6 cellular contexts compared by ENCODE assay signal in the genomic region with DNA sequence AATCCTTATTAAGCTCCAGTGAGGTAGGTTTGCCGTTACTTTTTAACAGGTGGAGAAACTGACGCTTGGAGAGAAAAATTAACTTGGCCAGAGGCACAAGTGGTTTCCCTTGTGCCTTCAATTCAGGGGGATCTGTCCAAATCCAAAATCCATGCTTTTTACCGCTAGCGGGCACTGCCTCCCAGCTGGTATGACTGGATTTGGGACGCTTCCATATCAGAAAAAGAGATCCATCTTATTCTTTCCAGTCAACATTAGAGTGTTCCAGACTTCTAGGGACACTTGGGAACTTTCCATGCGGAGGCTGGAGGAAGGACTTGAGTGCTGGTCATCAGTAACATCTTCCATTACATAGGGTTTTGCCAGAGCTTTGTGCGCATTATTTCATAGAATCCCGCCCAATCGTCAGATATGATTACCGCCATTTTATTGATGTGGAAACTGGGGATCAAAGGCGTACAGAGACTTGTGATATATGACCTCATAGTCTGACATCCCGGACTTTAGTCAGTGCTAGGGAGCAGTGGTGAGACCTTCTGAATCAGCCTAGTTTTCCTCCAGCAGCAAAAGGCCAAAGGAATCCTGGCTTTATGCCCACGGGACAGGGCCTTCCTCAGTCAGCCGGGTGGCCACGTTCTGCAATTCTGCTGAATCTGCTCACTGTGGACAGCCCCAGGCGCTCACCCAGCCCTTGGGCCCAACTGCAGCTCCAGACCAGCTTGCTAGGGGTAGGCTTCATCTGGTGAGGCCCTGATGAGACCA. TPM values are rescaled to one million over a fixed set of nuclear protein-coding genes. Genes with fewer than 3 reads are reported as not detected.
DNase-seq lines count a peak whose midpoint lies in the region; ATAC-seq and TF ChIP-seq lines count a peak whose summit lies in the region.

No MANE protein-coding gene starts in this region.

- POLR2A ChIA-PET in activated CD4-positive, alpha-beta T cell treated with anti-CD3 and anti-CD28 coated beads for 36 hours (lab: Charles Lee), result interaction anchor here (0.5 to 3.4 kb wide), 6 partner anchors 82 to 413 kb away, joined by 3 to 46 read pairs (median 4); a partner anchor contains a TSS

- H3K4me1 ChIP-seq in esophagus squamous epithelium, result peaks cover 5 to 50% (median 27%) of the 10 kb centered on the region in 3 donors

- CTCF ChIA-PET in activated CD4-positive, alpha-beta T cell treated with anti-CD3 and anti-CD28 coated beads for 36 hours (lab: Charles Lee), result interaction anchor here (0.6 to 9.0 kb wide), 20 partner anchors 11 to 322 kb away, joined by 3 to 120 read pairs (median 6); a partner anchor contains a TSS

- no peaks in the 10 kb centered on the region for H3K36me3 ChIP-seq in esophagus squamous epithelium

- no peaks in the 10 kb centered on the region for H3K9me3 ChIP-seq in esophagus squamous epithelium

- peak overlapping the region; percentile 83 for H3K4me3 Mint-ChIP-seq in activated CD4-positive, alpha-beta T cell treated with anti-CD3 and anti-CD28 coated beads for 36 hours
- H3K4me3 Mint-ChIP-seq in stimulated activated memory B cell treated with anti-CD40 and anti-IgM and Interleukin-4, amounts not matched to agents 10 μg/mL and 1 μg/mL and 100 μg/mL, for 72 hours, result no peak overlapping the region

- no peak for TF ChIP-seq CTCF in esophagus squamous epithelium (IDR thresholded peaks at IDR 0.05)

- H3K9me3 Mint-ChIP-seq in activated CD4-positive, alpha-beta T cell treated with anti-CD3 and anti-CD28 coated beads for 36 hours (ENCODE audit: low read depth), result no peaks in the 10 kb centered on the region
- no peaks in the 10 kb centered on the region for H3K9me3 Mint-ChIP-seq in stimulated activated memory B cell treated with anti-CD40 and anti-IgM and Interleukin-4, amounts not matched to agents 10 μg/mL and 1 μg/mL and 100 μg/mL, for 72 hours

- ATAC-seq in activated CD4-positive, alpha-beta T cell treated with anti-CD3 and anti-CD28 coated beads for 36 hours, result no peak
- ATAC-seq in stimulated activated memory B cell treated with anti-CD40 and anti-IgM and Interleukin-4, amounts not matched to agents 10 μg/mL and 1 μg/mL and 100 μg/mL, for 72 hours, result no peak
- ATAC-seq in GM18520 (IDR thresholded peaks at IDR 0.05; ENCODE audit: unreplicated experiment), result no peak
- ATAC-seq in HG02981 (IDR thresholded peaks at IDR 0.05; ENCODE audit: unreplicated experiment), result no peak

- H3K27ac Mint-ChIP-seq in activated CD4-positive, alpha-beta T cell treated with anti-CD3 and anti-CD28 coated beads for 36 hours, result peak overlapping the region; percentile 93
- H3K27ac Mint-ChIP-seq in stimulated activated memory B cell treated with anti-CD40 and anti-IgM and Interleukin-4, amounts not matched to agents 10 μg/mL and 1 μg/mL and 100 μg/mL, for 72 hours, result peak overlapping the region; percentile 66

- peak; percentile 38 for DNase-seq in activated CD4-positive, alpha-beta T cell treated with anti-CD3 and anti-CD28 coated beads for 36 hours
- no peak for DNase-seq in activated CD4-positive, alpha-beta T cell treated with anti-CD3 and anti-CD28 coated beads, Interleukin-2, amount 50 U/mL, for 4 hours
- DNase-seq in esophagus squamous epithelium (lab: John Stamatoyannopoulos, UW), result no peak

- H3K36me3 Mint-ChIP-seq in activated CD4-positive, alpha-beta T cell treated with anti-CD3 and anti-CD28 coated beads for 36 hours (ENCODE audit: low read depth), result peaks cover 21% of the 10 kb centered on the region
- peaks cover 9% of the 10 kb centered on the region for H3K36me3 Mint-ChIP-seq in stimulated activated memory B cell treated with anti-CD40 and anti-IgM and Interleukin-4, amounts not matched to agents 10 μg/mL and 1 μg/mL and 100 μg/mL, for 72 hours

- intact Hi-C loops in activated CD4-positive, alpha-beta T cell treated with anti-CD3 and anti-CD28 coated beads for 36 hours (cut with DNase I, micrococcal nuclease), result loop anchor here (2.0 to 10.0 kb wide), 5 partner anchors 21 to 811 kb away; no protein-coding TSS in a partner anchor
- intact Hi-C loops in esophagus squamous epithelium (cut with DNase I), result no loop called here

- H3K4me3 ChIP-seq in esophagus squamous epithelium, result no peak overlapping the region

- WGBS in esophagus squamous epithelium, 2 donors, result 69 to 70% methylated on average over 12 to 14 of the region's 16 CpGs

- no peaks in the 10 kb centered on the region for H3K27me3 ChIP-seq in esophagus squamous epithelium

- peaks cover 80% of the 10 kb centered on the region for H3K4me1 Mint-ChIP-seq in activated CD4-positive, alpha-beta T cell treated with anti-CD3 and anti-CD28 coated beads for 36 hours
- H3K4me1 Mint-ChIP-seq in stimulated activated memory B cell treated with anti-CD40 and anti-IgM and Interleukin-4, amounts not matched to agents 10 μg/mL and 1 μg/mL and 100 μg/mL, for 72 hours, result peaks cover 57% of the 10 kb centered on the region

- TF ChIP-seq POLR2A in esophagus squamous epithelium (IDR thresholded peaks at IDR 0.05), result no peak

- H3K27ac ChIP-seq in esophagus squamous epithelium, result peak overlapping the region; percentile 76 to 91 (median 91)

- H3K27me3 Mint-ChIP-seq in activated CD4-positive, alpha-beta T cell treated with anti-CD3 and anti-CD28 coated beads for 36 hours, result no peaks in the 10 kb centered on the region
- no peaks in the 10 kb centered on the region for H3K27me3 Mint-ChIP-seq in stimulated activated memory B cell treated with anti-CD40 and anti-IgM and Interleukin-4, amounts not matched to agents 10 μg/mL and 1 μg/mL and 100 μg/mL, for 72 hours

RNA-seq across cellular contexts. Expression of a gene that starts 1.1 kb away (rescaled TPM):
- total RNA-seq in activated CD4-positive, alpha-beta T cell treated with anti-CD3 and anti-CD28 coated beads for 36 hours, result 10 to 100 TPM; 75.4 to 77.4 TPM
- total RNA-seq in esophagus squamous epithelium, result 10 to 100 TPM; 12.3 to 42.6 (median 21.1) TPM

RNA-seq across cellular contexts. Expression of a gene that starts 45.0 kb away (rescaled TPM):
- 10 to 100 TPM; 35.7 to 38.0 TPM for total RNA-seq in activated CD4-positive, alpha-beta T cell treated with anti-CD3 and anti-CD28 coated beads for 36 hours
- 10 to 100 TPM; 11.9 to 45.0 (median 23.6) TPM for total RNA-seq in esophagus squamous epithelium

RNA-seq across cellular contexts. Expression of a gene that starts 55.9 kb away (rescaled TPM):
- under 1 TPM; 0.70 to 0.80 TPM for total RNA-seq in activated CD4-positive, alpha-beta T cell treated with anti-CD3 and anti-CD28 coated beads for 36 hours
- total RNA-seq in esophagus squamous epithelium, result 1 to 10 TPM in 1 of 4 donors, under 1 TPM in 3; 0.19 to 1.9 (median 0.78) TPM
